In genomic region chr11:32032052-32032451, GRCh38 we compare ENCODE assay signal across 26 cellular contexts.
"Had no signal": no experiment of that assay in that cellular context is flagged by ENCODE, and none has a peak within 500 bp of the region (broad histone marks: within the 10 kb centered on the region; RNA-seq: fewer than 3 reads in every experiment).

No MANE protein-coding gene starts in this region.

- H3K79me2 ChIP-seq: hepatocyte, parathyroid adenoma had no signal

- H3K4me1 ChIP-seq: adrenal gland, body of pancreas, gastroesophageal sphincter, parathyroid adenoma, psoas muscle, sigmoid colon had no signal

- H3K4me2 ChIP-seq: hepatocyte had no signal

- H3K4me3 ChIP-seq: adrenal gland, body of pancreas, dorsolateral prefrontal cortex, gastroesophageal sphincter, hepatocyte, psoas muscle, sigmoid colon, thoracic aorta had no signal

- H3K27me3 ChIP-seq: adrenal gland, body of pancreas, gastroesophageal sphincter had no signal

- H3K27ac ChIP-seq: adrenal gland, body of pancreas, dorsolateral prefrontal cortex, gastroesophageal sphincter, hepatocyte, parathyroid adenoma, psoas muscle, sigmoid colon, thoracic aorta had no signal

- DNase-seq: activated CD4-positive, alpha-beta T cell treated with anti-CD3 and anti-CD28 coated beads for 36 hours; activated CD4-positive, CD25-positive, alpha-beta regulatory T cell; activated CD8-positive, alpha-beta memory T cell treated with anti-CD3 and anti-CD28 coated beads, Interleukin-2, amount 10 ng/mL, durations not matched to agents 7 days and 5 days; activated CD8-positive, alpha-beta T cell treated with anti-CD3 and anti-CD28 coated beads, Interleukin-2, amount 10 ng/mL, durations not matched to agents 7 days and 5 days; activated naive CD4-positive, alpha-beta T cell treated with Interleukin-2 at 50 U/mL for 16 hours; activated T-cell treated with anti-CD3 and anti-CD28 coated beads, Interleukin-2, amount 50 U/mL, for 48 hours; adrenal gland; aorta; body of pancreas; dorsolateral prefrontal cortex; effector memory CD4-positive, alpha-beta T cell; left cardiac atrium; left ventricle myocardium superior; naive B cell; nucleus accumbens; psoas muscle; sigmoid colon; small intestine; stimulated activated CD4-positive, alpha-beta T cell treated with anti-CD3 and anti-CD28 coated beads, Interleukin-4, amount 100 ng/mL, for 24 hours had no signal

- H2AFZ ChIP-seq: hepatocyte, parathyroid adenoma had no signal

- H3K9ac ChIP-seq: parathyroid adenoma had no signal

- FAIRE-seq: colon, keratinocyte, small intestine, urothelium cell line had no signal

- ATAC-seq: activated CD4-positive, alpha-beta T cell treated with anti-CD3 and anti-CD28 coated beads for 36 hours; activated CD8-positive, alpha-beta memory T cell treated with anti-CD3 and anti-CD28 coated beads, Interleukin-2, amount 10 ng/mL, durations not matched to agents 7 days and 5 days; activated CD8-positive, alpha-beta T cell treated with anti-CD3 and anti-CD28 coated beads, Interleukin-2, amount 10 ng/mL, durations not matched to agents 7 days and 5 days; body of pancreas; gastroesophageal sphincter; left cardiac atrium; left ventricle myocardium superior; psoas muscle had no signal

- H3K9me3 ChIP-seq: adrenal gland, body of pancreas, gastroesophageal sphincter, psoas muscle, sigmoid colon, thoracic aorta had no signal

- H3K36me3 ChIP-seq: adrenal gland, gastroesophageal sphincter, sigmoid colon, thoracic aorta had no signal
